ENCODE assay signal across 19 cellular contexts in the genomic region with DNA sequence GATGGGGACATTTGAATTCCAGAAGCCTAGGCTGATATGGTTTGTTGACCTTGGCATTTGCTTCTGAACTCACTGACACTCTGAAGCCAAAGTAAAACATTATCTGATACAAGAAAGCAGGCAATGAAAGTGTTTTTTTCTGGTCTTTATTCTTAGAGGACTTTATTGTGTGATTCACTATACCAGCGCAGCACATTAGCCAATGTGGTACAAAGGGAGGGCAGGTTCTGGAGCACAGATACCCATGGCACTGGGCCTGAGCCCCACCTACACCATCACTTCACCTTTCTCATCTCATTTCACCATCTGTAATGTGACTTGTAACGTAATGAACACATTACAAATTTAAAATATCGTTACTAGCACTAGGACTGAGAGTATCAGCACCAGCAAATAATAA.
DNase-seq lines count a peak whose midpoint lies in the region; ATAC-seq and TF ChIP-seq lines count a peak whose summit lies in the region.
"Had no signal": no experiment of that assay in that cellular context is flagged by ENCODE, and none has a peak within 500 bp of the region (broad histone marks: within the 10 kb centered on the region; RNA-seq: fewer than 3 reads in every experiment).

No MANE protein-coding gene starts in this region.

- H3K9me3 ChIP-seq in cardiac muscle cell (ENCODE audit: low read depth) = no peaks in the 10 kb centered on the region
- H3K9me3 ChIP-seq in esophagus muscularis mucosa = peaks cover 0 to 7% (median 0%) of the 10 kb centered on the region in 4 donors
- H3K9me3 ChIP-seq in neural progenitor cell (ENCODE audit: low read depth) = no peaks in the 10 kb centered on the region
- no peaks in the 10 kb centered on the region for H3K9me3 ChIP-seq in transverse colon
- H3K9me3 ChIP-seq: thoracic aorta had no signal

- no peaks in the 10 kb centered on the region for H3K79me2 ChIP-seq in neural progenitor cell (ENCODE audit: low read depth)

- no peak overlapping the region for H3K4me3 Mint-ChIP-seq in neural progenitor cell
- H3K4me3 Mint-ChIP-seq: immature natural killer cell; T-helper 2 cell treated with Interferon-gamma antibody and Interleukin-4, amounts not matched to agents 5 μg/mL and 100 μg/mL, for 36 hours had no signal

- intact Hi-C loops in cardiac septum (cut with DNase I) = loop anchor here (5.0 kb wide), 1 partner anchor 35 kb away; no protein-coding TSS in a partner anchor
- intact Hi-C loops in esophagus muscularis mucosa (cut with DNase I) = no loop called here
- intact Hi-C loops in transverse colon (cut with DNase I; ENCODE audit: low total_unique reads) = no loop called here

- TF ChIP-seq POLR2A in esophagus muscularis mucosa (IDR thresholded peaks at IDR 0.05; ENCODE audit: low read depth) (no peak), transverse colon (IDR thresholded peaks at IDR 0.05) (no peak)

- no peak overlapping the region for H3K9ac ChIP-seq in neural progenitor cell

- H3K36me3 ChIP-seq in cardiac muscle cell = no peaks in the 10 kb centered on the region
- no peaks in the 10 kb centered on the region for H3K36me3 ChIP-seq in esophagus muscularis mucosa
- H3K36me3 ChIP-seq in neural progenitor cell = no peaks in the 10 kb centered on the region
- no peaks in the 10 kb centered on the region for H3K36me3 ChIP-seq in H7 (replicated peaks; ENCODE audit: control insufficient read depth, insufficient read depth, low read length)
- no peaks in the 10 kb centered on the region for H3K36me3 ChIP-seq in transverse colon
- H3K36me3 ChIP-seq: MG63, thoracic aorta had no signal

- H3F3A ChIP-seq in neural progenitor cell (ENCODE audit: low read depth) = no peaks in the 10 kb centered on the region

- H3K27ac ChIP-seq in cardiac muscle cell = peak overlapping the region; percentile 89
- H3K27ac ChIP-seq in esophagus muscularis mucosa (replicated peaks in 1 of 4) = no peak overlapping the region
- no peak overlapping the region for H3K27ac ChIP-seq in neural progenitor cell
- H3K27ac ChIP-seq in transverse colon = no peak overlapping the region

- H3K27me3 Mint-ChIP-seq in neural progenitor cell (ENCODE audit: insufficient read depth, low read depth) = peaks cover 3% of the 10 kb centered on the region

- TF ChIP-seq EP300 in esophagus muscularis mucosa (IDR thresholded peaks at IDR 0.05) (no peak), transverse colon (IDR thresholded peaks at IDR 0.05; ENCODE audit: low read depth) (no peak)

- peaks cover 9% of the 10 kb centered on the region for H3K9me3 Mint-ChIP-seq in neural progenitor cell

- no peak overlapping the region for H3K4me2 ChIP-seq in neural progenitor cell

- no peak for TF ChIP-seq CTCF in cardiac muscle cell (IDR thresholded peaks at IDR 0.05; ENCODE audit: low read depth, low read length)
- TF ChIP-seq CTCF in esophagus muscularis mucosa (IDR thresholded peaks at IDR 0.05) = no peak
- TF ChIP-seq CTCF in neural progenitor cell (IDR thresholded peaks at IDR 0.05) = no peak
- no peak for TF ChIP-seq CTCF in transverse colon (IDR thresholded peaks at IDR 0.05)

- peak overlapping the region; percentile 98 for H3K27ac Mint-ChIP-seq in neural progenitor cell
- H3K27ac Mint-ChIP-seq: immature natural killer cell; T-helper 2 cell treated with Interferon-gamma antibody and Interleukin-4, amounts not matched to agents 5 μg/mL and 100 μg/mL, for 36 hours had no signal

- H4K20me1 ChIP-seq in neural progenitor cell (ENCODE audit: low read depth) = no peaks in the 10 kb centered on the region

- H3K36me3 Mint-ChIP-seq in neural progenitor cell = peaks cover 6% of the 10 kb centered on the region
- H3K36me3 Mint-ChIP-seq: immature natural killer cell had no signal

- H3K4me1 ChIP-seq in cardiac muscle cell (ENCODE audit: low read depth) = peaks cover 14% of the 10 kb centered on the region
- H3K4me1 ChIP-seq in esophagus muscularis mucosa = peaks cover 15 to 24% (median 19%) of the 10 kb centered on the region in 4 donors
- H3K4me1 ChIP-seq in neural progenitor cell = no peaks in the 10 kb centered on the region
- peaks cover 15 to 34% (median 18%) of the 10 kb centered on the region in 4 donors for H3K4me1 ChIP-seq in transverse colon

- in situ Hi-C loops in transverse colon (cut with MboI; ENCODE audit: low pct_ligation_motif_present in 1 of 4, low pct_unique_long_range_greater_than_20kb in 1 of 4, low sequenced_read_pairs in 3 of 4) = no loop called here

- H3K4me3 ChIP-seq in cardiac muscle cell = no peak overlapping the region
- H3K4me3 ChIP-seq in esophagus muscularis mucosa = no peak overlapping the region
- no peak overlapping the region for H3K4me3 ChIP-seq in neural progenitor cell
- no peak overlapping the region for H3K4me3 ChIP-seq in H7 (ENCODE audit: insufficient read depth, low read depth, low read length)
- H3K4me3 ChIP-seq in transverse colon = no peak overlapping the region
- H3K4me3 ChIP-seq: MG63, thoracic aorta had no signal

- peak in 1 of 2 donors; percentile 38 for DNase-seq in cardiac muscle cell (ENCODE audit: low read depth in 1 of 2, low spot score in 1 of 2)
- no peak for DNase-seq in cardiac septum (ENCODE audit: low spot score)
- peak; percentile 78 for DNase-seq in esophagus muscularis mucosa (ENCODE audit: extremely low spot score)
- no peak for DNase-seq in neural progenitor cell (ENCODE audit: low spot score)
- DNase-seq in H7 = no peak
- DNase-seq in transverse colon = no peak
- no peak for DNase-seq in NCI-H526 (lab: John Stamatoyannopoulos, UW)
- DNase-seq: activated CD4-positive, alpha-beta T cell treated with anti-CD3 and anti-CD28 coated beads for 48 hours; activated T-cell treated with anti-CD3 and anti-CD28 coated beads, Interleukin-2, amount 50 U/mL, for 48 hours; amygdala; foreskin melanocyte; immature natural killer cell; NCI-H2029; NCI-H774; RPMI8226 had no signal

- peaks cover 23% of the 10 kb centered on the region for H3K4me1 Mint-ChIP-seq in neural progenitor cell

- ATAC-seq in GM18511 (IDR thresholded peaks at IDR 0.05; ENCODE audit: unreplicated experiment) = no peak

- WGBS in esophagus muscularis mucosa = 86% methylated on average over 3 of the region's 3 CpGs
- 48 to 55% methylated on average over 3 of the region's 3 CpGs for WGBS in transverse colon (ENCODE audit: low coverage in 1 of 2), 2 donors

- H3K27me3 ChIP-seq in cardiac muscle cell (no peaks in the 10 kb centered on the region), esophagus muscularis mucosa (no peaks in the 10 kb centered on the region), neural progenitor cell (no peaks in the 10 kb centered on the region), H7 (ENCODE audit: control insufficient read depth, insufficient read depth, low read length) (no peaks in the 10 kb centered on the region), transverse colon (no peaks in the 10 kb centered on the region)
- H3K27me3 ChIP-seq: MG63 had no signal

- no peak overlapping the region for H2AFZ ChIP-seq in neural progenitor cell (replicated peaks)
